8 cellular contexts compared by ENCODE assay signal in the genomic region with DNA sequence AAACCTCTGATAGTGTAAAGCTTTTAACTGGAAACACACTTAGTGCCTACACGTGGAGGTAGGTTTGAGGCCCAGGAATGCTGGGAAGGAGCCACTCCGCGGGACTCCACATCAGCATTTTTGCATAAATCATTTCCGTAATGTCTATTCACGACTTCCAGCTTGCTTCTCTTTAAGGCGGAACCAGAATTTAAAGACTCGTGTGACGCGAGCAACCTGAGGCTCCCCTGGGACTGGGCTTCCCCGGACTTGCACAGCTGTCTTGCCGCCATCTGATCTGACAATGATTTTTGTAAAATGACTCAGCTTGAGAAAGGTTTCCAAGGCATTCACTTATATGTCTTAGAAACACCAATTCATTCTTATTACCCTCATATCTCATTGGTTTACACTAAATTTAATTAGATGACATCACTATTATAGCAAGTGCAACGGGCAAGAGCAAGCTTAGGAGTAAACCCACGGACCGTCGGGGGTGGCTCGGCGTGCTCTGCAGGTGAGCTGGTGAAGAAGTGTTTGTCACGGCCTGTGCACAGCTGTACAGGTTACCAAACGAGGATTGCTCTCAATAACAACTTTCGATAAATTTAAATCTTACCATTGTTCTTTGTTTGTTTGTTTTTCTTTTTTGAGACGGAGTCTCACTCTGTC.
DNase-seq lines count a peak whose midpoint lies in the region; ATAC-seq and TF ChIP-seq lines count a peak whose summit lies in the region.
"Had no signal": no experiment of that assay in that cellular context is flagged by ENCODE, and none has a peak within 500 bp of the region (broad histone marks: within the 10 kb centered on the region; RNA-seq: fewer than 3 reads in every experiment).

No MANE protein-coding gene starts in this region.

- H4K20me1 ChIP-seq in osteoblast (ENCODE audit: insufficient read depth, low read length) = no peaks in the 10 kb centered on the region

- H3K79me2 ChIP-seq in osteoblast (ENCODE audit: insufficient read depth, low read length) = no peaks in the 10 kb centered on the region

- no peak for TF ChIP-seq CTCF in osteoblast (IDR thresholded peaks at IDR 0.05; ENCODE audit: extremely low read depth, low read depth, low read length)

- H3K27me3 ChIP-seq in osteoblast (ENCODE audit: insufficient read depth, low read length) = no peaks in the 10 kb centered on the region

- H3K4me3 ChIP-seq in skeletal muscle cell (ENCODE audit: low read depth, low read length) (no peak overlapping the region), osteoblast (ENCODE audit: insufficient read depth, low read length) (no peak overlapping the region)

- DNase-seq in NCI-H2171 treated with DMSO at 0.1 percent for 48 hours (lab: John Stamatoyannopoulos, UW) = peak; percentile 95
- peak; percentile 79 for DNase-seq in skeletal muscle cell (ENCODE audit: low read depth)
- DNase-seq in activated CD4-positive, CD25-positive, alpha-beta regulatory T cell treated with anti-CD3 and anti-CD28 coated beads, Interleukin-2, amount 50 U/mL, for 72 hours = no peak
- DNase-seq in osteoblast (ENCODE audit: insufficient read length, low spot score, missing footprints) = no peak
- no peak for DNase-seq in activated naive CD4-positive, alpha-beta T cell treated with anti-CD3 and anti-CD28 coated beads, Interleukin-2, amount 50 U/mL, for 16 hours
- DNase-seq: SK-N-SH had no signal

- no peak overlapping the region for H3K4me2 ChIP-seq in osteoblast (ENCODE audit: insufficient read depth, low read length)
- H3K4me2 ChIP-seq: SK-N-SH had no signal

- peak; percentile 82 for ATAC-seq in GM19025 (IDR thresholded peaks at IDR 0.05; ENCODE audit: low read depth, unreplicated experiment)
- ATAC-seq in HG02798 (IDR thresholded peaks at IDR 0.05; ENCODE audit: poor library complexity, unreplicated experiment) = peak; percentile 87

- H3K36me3 ChIP-seq in osteoblast (ENCODE audit: insufficient read depth, low read length) = no peaks in the 10 kb centered on the region

- no peak overlapping the region for H3K27ac ChIP-seq in osteoblast (ENCODE audit: low read depth, low read length)

- no peaks in the 10 kb centered on the region for H3K9me3 ChIP-seq in osteoblast (ENCODE audit: low read depth, low read length)
- H3K9me3 ChIP-seq: SK-N-SH had no signal

- H3K4me1 ChIP-seq in osteoblast (ENCODE audit: insufficient read depth, low read length) = peaks cover 11% of the 10 kb centered on the region

- no peak overlapping the region for H2AFZ ChIP-seq in osteoblast (ENCODE audit: low read length)

Comparison
In these comparisons a context has a peak if more than half of its experiments do, and no peak if none do; other contexts are left out.
1. DNase-seq: peak in NCI-H2171 treated with DMSO at 0.1 percent for 48 hours (single experiment) and skeletal muscle cell (single experiment); none in activated CD4-positive, CD25-positive, alpha-beta regulatory T cell treated with anti-CD3 and anti-CD28 coated beads, Interleukin-2, amount 50 U/mL, for 72 hours (single experiment), osteoblast (single experiment) and activated naive CD4-positive, alpha-beta T cell treated with anti-CD3 and anti-CD28 coated beads, Interleukin-2, amount 50 U/mL, for 16 hours (single experiment).